Comparison of ENCODE assay signal across 21 cellular contexts in the genomic region with DNA sequence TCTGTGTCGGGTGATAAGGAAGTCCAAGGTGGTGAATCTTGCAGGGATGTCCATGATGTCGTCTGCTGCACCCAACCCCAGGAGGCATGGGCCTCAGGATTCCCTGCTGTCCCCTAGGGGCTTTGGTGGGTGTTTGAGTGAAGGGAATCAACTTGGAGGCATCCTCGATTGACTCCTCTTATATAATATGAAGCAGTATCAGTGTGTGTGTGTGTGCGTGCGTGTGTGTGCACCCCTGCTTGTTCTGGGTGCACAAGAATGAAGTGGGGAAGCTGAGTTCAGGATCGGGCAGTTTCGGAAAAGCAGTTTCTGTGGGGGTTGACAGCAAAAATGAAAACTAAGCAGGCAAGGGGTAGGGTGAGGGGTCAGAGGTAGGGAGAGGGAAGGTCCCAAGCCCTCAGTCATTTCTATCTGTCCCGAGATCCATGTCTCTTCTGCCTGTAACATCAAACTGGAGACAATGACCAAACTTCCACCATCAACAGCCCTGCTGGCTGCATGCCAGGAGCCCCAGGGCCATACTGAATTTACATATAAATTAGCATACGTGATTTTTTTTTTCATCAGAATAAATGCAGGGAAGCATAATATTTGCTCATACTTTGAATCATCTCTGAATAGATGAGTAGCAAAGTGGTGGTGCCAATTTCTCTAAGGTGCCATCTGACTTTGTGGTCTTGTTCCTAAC. TPM values are rescaled to one million over a fixed set of nuclear protein-coding genes. Genes with fewer than 3 reads are reported as not detected.
A peak's percentile ranks its signal among the peaks of the same experiment; 100 is the strongest.
DNase-seq lines count a peak whose midpoint lies in the region; ATAC-seq, FAIRE-seq and TF ChIP-seq lines count a peak whose summit lies in the region.
"Had no signal": no experiment of that assay in that cellular context is flagged by ENCODE, and none has a peak within 500 bp of the region (broad histone marks: within the 10 kb centered on the region; RNA-seq: fewer than 3 reads in every experiment).

No MANE protein-coding gene starts in this region.

- no peak overlapping the region for H3K4me3 Mint-ChIP-seq in GM23338
- H3K4me3 Mint-ChIP-seq: CD4-positive, alpha-beta memory T cell had no signal

- H4K8ac ChIP-seq in H1 (ENCODE audit: extremely low read depth, insufficient read depth, low read length), result no peak overlapping the region

- H3F3A ChIP-seq in GM23338 (replicated peaks; ENCODE audit: low read depth) (no peaks in the 10 kb centered on the region; the same call in 1 of the 2 replicates), smooth muscle cell (ENCODE audit: low read depth) (no peaks in the 10 kb centered on the region)

- no peaks in the 10 kb centered on the region for H3K9me3 ChIP-seq in H1 (ENCODE audit: insufficient read depth in 2 of 2, low read depth in 1 of 2, low read length in 1 of 2)
- no peaks in the 10 kb centered on the region for H3K9me3 ChIP-seq in skeletal muscle satellite cell (replicated peaks; ENCODE audit: low read length)
- no peaks in the 10 kb centered on the region for H3K9me3 ChIP-seq in tibial artery
- no peaks in the 10 kb centered on the region for H3K9me3 ChIP-seq in smooth muscle cell (replicated peaks; ENCODE audit: low read depth)
- H3K9me3 ChIP-seq: BLaER1 had no signal

- H3K27me3 ChIP-seq in GM23338 (ENCODE audit: insufficient read depth) (no peaks in the 10 kb centered on the region), H1 (replicated peaks in 1 of 4; ENCODE audit: control insufficient read depth in 3 of 4, extremely low read depth in 1 of 4, insufficient read depth in 3 of 4, low read length in 3 of 4) (no peaks in the 10 kb centered on the region; a peak in 1 of 7 replicates), skeletal muscle satellite cell (ENCODE audit: control insufficient read depth, insufficient read depth, low read length) (peaks cover 32% of the 10 kb centered on the region), tibial artery (peaks cover 0 to 39% of the 10 kb centered on the region in 2 donors), smooth muscle cell (ENCODE audit: low read depth) (peaks cover 40% of the 10 kb centered on the region)

- no peak overlapping the region for H2BK12ac ChIP-seq in H1 (ENCODE audit: low read depth, low read length)

- H3K23me2 ChIP-seq in H1 (ENCODE audit: low read depth, low read length), result no peaks in the 10 kb centered on the region

- H3K36me3 Mint-ChIP-seq in GM23338 (ENCODE audit: low read depth), result no peaks in the 10 kb centered on the region
- H3K36me3 Mint-ChIP-seq: CD4-positive, alpha-beta memory T cell had no signal

- no peaks in the 10 kb centered on the region for H3K9me3 Mint-ChIP-seq in GM23338

- H4K5ac ChIP-seq in H1 (ENCODE audit: insufficient read length, low read depth, low read length), result no peak overlapping the region

- no peak overlapping the region for H3K27ac Mint-ChIP-seq in GM23338
- H3K27ac Mint-ChIP-seq: CD4-positive, alpha-beta memory T cell had no signal

- no peak overlapping the region for H2BK5ac ChIP-seq in H1 (ENCODE audit: low read depth, low read length)

- H4K20me1 ChIP-seq in GM23338 (replicated peaks; ENCODE audit: insufficient read depth), result no peaks in the 10 kb centered on the region
- H4K20me1 ChIP-seq in H1 (replicated peaks in 1 of 2; ENCODE audit: control insufficient read depth in 1 of 2, insufficient read depth in 2 of 2, low read length in 2 of 2), result no peaks in the 10 kb centered on the region
- H4K20me1 ChIP-seq in smooth muscle cell (ENCODE audit: low read depth), result no peaks in the 10 kb centered on the region
- H4K20me1 ChIP-seq: BLaER1 had no signal

- 0 out of 2 replicates have a peak overlapping the region, but pooled peaks have one; percentile 24 for H2BK15ac ChIP-seq in H1 (ENCODE audit: low read length)

- intact Hi-C loops in tibial artery (cut with DNase I; ENCODE audit: low total_unique reads), result no loop called here

- H3K18ac ChIP-seq in H1 (ENCODE audit: extremely low read depth, low read length), result no peak overlapping the region

- H3K4me2 ChIP-seq in GM23338 (peak overlapping the region; percentile 56; the same call in 1 of the 2 replicates), H1 (ENCODE audit: insufficient read depth in 1 of 2, low read depth in 2 of 2, low read length in 2 of 2) (peak overlapping the region in 1 of 2 experiments; percentile 53; a peak in 1 of 4 replicates), skeletal muscle satellite cell (ENCODE audit: low read length) (no peak overlapping the region), smooth muscle cell (no peak overlapping the region)

- 0 out of 2 replicates have a peak overlapping the region, but pooled peaks have one; percentile 76 for H2AK5ac ChIP-seq in H1 (ENCODE audit: low read depth, low read length)

- H3K9me2 ChIP-seq in GM23338 (ENCODE audit: insufficient read depth), result no peaks in the 10 kb centered on the region

- DNase-seq in GM23338 (ENCODE audit: low spot score) (no peak), H1 (ENCODE audit: low read depth in 1 of 2, low spot score in 2 of 2) (no peak), tibial artery (no peak), smooth muscle cell (lab: John Stamatoyannopoulos, UW; ENCODE audit: unreplicated experiment) (no peak), NCI-H1930 (lab: John Stamatoyannopoulos, UW) (no peak), KBM-7 (no peak)
- DNase-seq: Calu3; CD4-positive, alpha-beta memory T cell; GM23248; NCI-H187 treated with DMSO at 0.1 percent for 48 hours; NCI-H345; NCI-H524 treated with DMSO at 0.1 percent for 48 hours; PC-3; SIG-M5 had no signal

- H2BK120ac ChIP-seq in H1 (replicated peaks; ENCODE audit: low read depth, low read length), result peak overlapping the region; percentile 56

- H3K79me2 ChIP-seq in GM23338 (replicated peaks; ENCODE audit: insufficient read depth) (no peaks in the 10 kb centered on the region), H1 (ENCODE audit: control insufficient read depth in 1 of 2, insufficient read depth in 2 of 2, low read length in 2 of 2) (no peaks in the 10 kb centered on the region), smooth muscle cell (ENCODE audit: low read depth) (no peaks in the 10 kb centered on the region)

- in situ Hi-C loops in KBM-7 (cut with MboI; ENCODE audit: low pct_unique_long_range_greater_than_20kb, low sequenced_read_pairs), result no loop called here

- H2BK20ac ChIP-seq in H1 (ENCODE audit: low read length), result peak overlapping the region; percentile 52; the same call in 1 of the 2 replicates

- TF ChIP-seq RAD21 in H1 (IDR thresholded peaks at IDR 0.05 in 1 of 2, conservative IDR thresholded peaks at IDR 0.05 in 1 of 2; ENCODE audit: low read depth in 2 of 2, low read length in 2 of 2), result no peak

- TF ChIP-seq CTCF in GM23338 (conservative IDR thresholded peaks at IDR 0.05; ENCODE audit: low read depth in 2 of 2), result no peak
- TF ChIP-seq CTCF in VCaP (conservative IDR thresholded peaks at IDR 0.05), result no peak
- TF ChIP-seq CTCF in H1 (IDR thresholded peaks at IDR 0.05; ENCODE audit: control extremely low read depth in 1 of 3, insufficient read depth in 1 of 3, low read depth in 1 of 3, low read length in 3 of 3), result no peak
- TF ChIP-seq CTCF in tibial artery (IDR thresholded peaks at IDR 0.05), result no peak
- TF ChIP-seq CTCF in smooth muscle cell (IDR thresholded peaks at IDR 0.05; ENCODE audit: borderline replicate concordance, insufficient read depth, poor library complexity, severe bottlenecking), result no peak

- H2AFZ ChIP-seq in GM23338 (no peak overlapping the region), H1 (ENCODE audit: low read length) (no peak overlapping the region), smooth muscle cell (ENCODE audit: low read depth) (no peak overlapping the region)
- H2AFZ ChIP-seq: GM23248 had no signal

- CTCF ChIA-PET in H1 (lab: Charles Lee; ENCODE audit: partially characterized antibody), result interaction anchor here (1.1 to 1.7 kb wide), 7 partner anchors 93 to 348 kb away, joined by 3 to 7 read pairs (median 3); no protein-coding TSS in a partner anchor

- H3K27ac ChIP-seq in GM23338 (ENCODE audit: low read depth) (no peak overlapping the region), VCaP (peak overlapping the region; percentile 76; the same call in 1 of the 2 replicates), H1 (ENCODE audit: low read depth, low read length) (no peak overlapping the region), tibial artery (no peak overlapping the region), smooth muscle cell (ENCODE audit: low read depth) (no peak overlapping the region)
- H3K27ac ChIP-seq: BLaER1, GM23248, RWPE1 had no signal

- H3K9ac ChIP-seq in H1 (replicated peaks in 1 of 4; ENCODE audit: extremely low read depth in 1 of 4, low read depth in 3 of 4, low read length in 3 of 4), result no peak overlapping the region
- no peak overlapping the region for H3K9ac ChIP-seq in skeletal muscle satellite cell (ENCODE audit: low read depth, low read length)
- H3K9ac ChIP-seq in smooth muscle cell (ENCODE audit: low read depth), result no peak overlapping the region
- H3K9ac ChIP-seq: BLaER1, GM23248 had no signal

- no peak for TF ChIP-seq POLR2A in H1 (IDR thresholded peaks at IDR 0.05; ENCODE audit: control extremely low read depth in 1 of 2, low read depth in 2 of 2, low read length in 2 of 2)

- H3K4me3 ChIP-seq in GM23338, result no peak overlapping the region
- no peak overlapping the region for H3K4me3 ChIP-seq in H1 (ENCODE audit: extremely low read depth in 1 of 4, insufficient read depth in 2 of 4, low read depth in 3 of 4, low read length in 4 of 4)
- H3K4me3 ChIP-seq in skeletal muscle satellite cell (ENCODE audit: low read length), result peak overlapping the region; percentile 42
- H3K4me3 ChIP-seq in tibial artery, result no peak overlapping the region
- no peak overlapping the region for H3K4me3 ChIP-seq in smooth muscle cell
- H3K4me3 ChIP-seq: BLaER1, GM23248 had no signal

- no peak overlapping the region for H3K56ac ChIP-seq in H1 (replicated peaks; ENCODE audit: insufficient read length, low read depth, low read length)

- no peak overlapping the region for H3K4ac ChIP-seq in H1 (replicated peaks; ENCODE audit: insufficient read length, low read depth, low read length)

- peaks cover 61% of the 10 kb centered on the region for H3K4me1 ChIP-seq in GM23338 (ENCODE audit: insufficient read depth)
- H3K4me1 ChIP-seq in H1 (replicated peaks in 1 of 4; ENCODE audit: control insufficient read depth in 3 of 4, insufficient read depth in 4 of 4, low read length in 3 of 4), result peaks cover 11 to 24% (median 19%) of the 10 kb centered on the region in 4 experiments
- no peaks in the 10 kb centered on the region for H3K4me1 ChIP-seq in skeletal muscle satellite cell (ENCODE audit: control insufficient read depth, insufficient read depth, low read length)
- H3K4me1 ChIP-seq in tibial artery, result peaks cover 0 to 16% (median 10%) of the 10 kb centered on the region in 4 donors
- peaks cover 18% of the 10 kb centered on the region for H3K4me1 ChIP-seq in smooth muscle cell (ENCODE audit: low read depth)

- no peak overlapping the region for H4K91ac ChIP-seq in H1 (replicated peaks; ENCODE audit: insufficient read length, low read length)

- H3K27me3 Mint-ChIP-seq in GM23338 (ENCODE audit: insufficient read depth, low read depth, poor library complexity), result peaks cover 8% of the 10 kb centered on the region

- no peak for FAIRE-seq in H1 (lab: Jason Lieb, UNC)
- FAIRE-seq: GM12891, GM19239, HepG2 had no signal

- no peak for ATAC-seq in GM23338
- ATAC-seq: HepG2, PC-3 had no signal

- H3K79me1 ChIP-seq in H1 (ENCODE audit: low read depth, low read length), result no peaks in the 10 kb centered on the region

- 79% methylated on average over 9 of the region's 9 CpGs; no CpG with 5 or more reads in 1 of the 2 experiments for WGBS in H1 (ENCODE audit: extremely low coverage in 1 of 2, insufficient coverage in 1 of 2, insufficient read length in 1 of 2, insufficient replicate concordance in 2 of 2, low coverage in 1 of 2, low lambda C conversion rate in 2 of 2, missing lambda C conversion rate in 1 of 2), 2 experiments
- WGBS in smooth muscle cell (ENCODE audit: low lambda C conversion rate), result 80% methylated on average over 9 of the region's 9 CpGs

- no peak for TF ChIP-seq EP300 in H1 (IDR thresholded peaks at IDR 0.05; ENCODE audit: borderline replicate concordance in 1 of 2, low read depth in 2 of 2, low read length in 2 of 2)

- H3K36me3 ChIP-seq in GM23338 (ENCODE audit: insufficient read depth), result no peaks in the 10 kb centered on the region
- H3K36me3 ChIP-seq in H1 (ENCODE audit: control insufficient read depth in 2 of 4, insufficient read depth in 4 of 4, low read length in 3 of 4), result no peaks in the 10 kb centered on the region
- H3K36me3 ChIP-seq in skeletal muscle satellite cell (ENCODE audit: insufficient read depth, low read length), result no peaks in the 10 kb centered on the region
- no peaks in the 10 kb centered on the region for H3K36me3 ChIP-seq in tibial artery
- H3K36me3 ChIP-seq in smooth muscle cell (ENCODE audit: low read depth), result no peaks in the 10 kb centered on the region
- H3K36me3 ChIP-seq: BLaER1 had no signal

- no peak overlapping the region for H3K23ac ChIP-seq in H1 (ENCODE audit: insufficient read length)

- H3K4me1 Mint-ChIP-seq in GM23338, result peaks cover 26% of the 10 kb centered on the region
- H3K4me1 Mint-ChIP-seq: CD4-positive, alpha-beta memory T cell had no signal

- POLR2A ChIA-PET in H1 (lab: Charles Lee; ENCODE audit: partially characterized antibody), result interaction anchor here (1.3 kb wide), 1 partner anchor 118 kb away, joined by 4 read pairs; no protein-coding TSS in a partner anchor

- H3K14ac ChIP-seq in H1 (ENCODE audit: insufficient read length), result no peak overlapping the region

RNA-seq across cellular contexts. Expression of gene NTM, which starts 2.0 kb away (rescaled TPM):
- total RNA-seq in GM23338 (2014; rRNA removed; shearing (Covaris generic)), result 5.3 and 14.6 TPM in 2 replicates
- polyA plus RNA-seq in GM23338 (2016; fragmentation: Nextera tagmentation; extraction: Ambion mirVana), result 10.6 and 12.3 TPM in 2 replicates
- total RNA-seq in H1 (2021; fragmentation: NEBNext Ultra II Directional; extraction: Animal tissue kit (Norgen Biotek cat#: 25700)), result 20.0 and 23.4 TPM in 2 replicates
- 12.9 and 13.4 TPM in 2 replicates for polyA plus RNA-seq in H1 (2011; rRNA removed)
- polyA plus RNA-seq in H1 (2011; cell fraction: cytosol; rRNA removed), result 9.5 TPM
- 41.7 TPM for polyA plus RNA-seq in H1 (2011; cell fraction: nucleus; rRNA removed)
- 14.7 to 18.6 TPM (median 17.7 TPM) in 4 replicates for polyA plus RNA-seq in H1 (2012, experiment 1 of 2)
- polyA plus RNA-seq in H1 (2012, experiment 2 of 2), result 6.2 TPM
- polyA plus RNA-seq in H1 (2013, experiment 1 of 2), result 26.4 TPM
- 25.3 TPM for polyA plus RNA-seq in H1 (2013, experiment 2 of 2)
- 22.8 and 36.1 TPM in 2 replicates for polyA minus RNA-seq in H1 (2011; rRNA and poly(A)+ RNA removed)
- 13.4 TPM for polyA minus RNA-seq in H1 (2011; cell fraction: cytosol; rRNA and poly(A)+ RNA removed)
- 64.2 TPM for polyA minus RNA-seq in H1 (2011; cell fraction: nucleus; rRNA and poly(A)+ RNA removed)
- 3.0 and 17.5 TPM in 2 replicates for total RNA-seq in skeletal muscle satellite cell (2012; rRNA removed)
- total RNA-seq in smooth muscle cell, result 68.9 and 80.3 TPM in 2 replicates
- polyA plus RNA-seq in smooth muscle cell, result 103 and 123 TPM in 2 replicates
- total RNA-seq: Calu3; CD4-positive, alpha-beta memory T cell; HepG2; PC-3 had no signal
- polyA plus RNA-seq: CD4-positive, alpha-beta memory T cell; HepG2 had no signal
